ENCODE assay signal across 1 cellular context in genomic region chr6:85643530-85644373, GRCh38.
TF ChIP-seq lines count a peak whose summit lies in the region.

No MANE protein-coding gene starts in this region.

TF ChIP-seq in IMR-90, 13 proteins besides CTCF, POLR2A, EP300 and RAD21:
- peak; percentile 93 for TF ChIP-seq MXI1 (IDR thresholded peaks at IDR 0.05; ENCODE audit: borderline replicate concordance, low read depth, low read length)
- TF ChIP-seq MAZ (IDR thresholded peaks at IDR 0.05; ENCODE audit: borderline replicate concordance, low read depth, low read length): peak; percentile 79; the same call in 1 of the 2 replicates
- peak; percentile 91 for TF ChIP-seq BHLHE40 (IDR thresholded peaks at IDR 0.05; ENCODE audit: low read depth, low read length)
- no peak for TF ChIP-seq FOS (IDR thresholded peaks at IDR 0.05; ENCODE audit: low read depth, low read length)
- no peak for TF ChIP-seq RFX5 (IDR thresholded peaks at IDR 0.05; ENCODE audit: low read depth, low read length)
- TF ChIP-seq, protein P1, sequence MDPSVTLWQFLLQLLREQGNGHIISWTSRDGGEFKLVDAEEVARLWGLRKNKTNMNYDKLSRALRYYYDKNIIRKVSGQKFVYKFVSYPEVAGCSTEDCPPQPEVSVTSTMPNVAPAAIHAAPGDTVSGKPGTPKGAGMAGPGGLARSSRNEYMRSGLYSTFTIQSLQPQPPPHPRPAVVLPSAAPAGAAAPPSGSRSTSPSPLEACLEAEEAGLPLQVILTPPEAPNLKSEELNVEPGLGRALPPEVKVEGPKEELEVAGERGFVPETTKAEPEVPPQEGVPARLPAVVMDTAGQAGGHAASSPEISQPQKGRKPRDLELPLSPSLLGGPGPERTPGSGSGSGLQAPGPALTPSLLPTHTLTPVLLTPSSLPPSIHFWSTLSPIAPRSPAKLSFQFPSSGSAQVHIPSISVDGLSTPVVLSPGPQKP (IDR thresholded peaks at IDR 0.05; ENCODE audit: borderline replicate concordance, low read depth, low read length): no peak
- TF ChIP-seq, protein P2, sequence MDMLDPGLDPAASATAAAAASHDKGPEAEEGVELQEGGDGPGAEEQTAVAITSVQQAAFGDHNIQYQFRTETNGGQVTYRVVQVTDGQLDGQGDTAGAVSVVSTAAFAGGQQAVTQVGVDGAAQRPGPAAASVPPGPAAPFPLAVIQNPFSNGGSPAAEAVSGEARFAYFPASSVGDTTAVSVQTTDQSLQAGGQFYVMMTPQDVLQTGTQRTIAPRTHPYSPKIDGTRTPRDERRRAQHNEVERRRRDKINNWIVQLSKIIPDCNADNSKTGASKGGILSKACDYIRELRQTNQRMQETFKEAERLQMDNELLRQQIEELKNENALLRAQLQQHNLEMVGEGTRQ (IDR thresholded peaks at IDR 0.05; ENCODE audit: low read depth, low read length): peak; percentile 86
- peak; percentile 100 for TF ChIP-seq CEBPB (IDR thresholded peaks at IDR 0.05; ENCODE audit: low read depth, low read length)
- no peak for TF ChIP-seq RCOR1 (IDR thresholded peaks at IDR 0.05; ENCODE audit: insufficient replicate concordance, low read length)
- no peak for TF ChIP-seq SMC3 (IDR thresholded peaks at IDR 0.05; ENCODE audit: low read depth, low read length)
- no peak for TF ChIP-seq MAFK (IDR thresholded peaks at IDR 0.05; ENCODE audit: low read depth, low read length)
- TF ChIP-seq CHD1 (IDR thresholded peaks at IDR 0.05; ENCODE audit: low read depth, low read length): no peak
- no peak for TF ChIP-seq NFE2L2 (IDR thresholded peaks at IDR 0.05; ENCODE audit: low read depth, low read length)
